In the genomic region with DNA sequence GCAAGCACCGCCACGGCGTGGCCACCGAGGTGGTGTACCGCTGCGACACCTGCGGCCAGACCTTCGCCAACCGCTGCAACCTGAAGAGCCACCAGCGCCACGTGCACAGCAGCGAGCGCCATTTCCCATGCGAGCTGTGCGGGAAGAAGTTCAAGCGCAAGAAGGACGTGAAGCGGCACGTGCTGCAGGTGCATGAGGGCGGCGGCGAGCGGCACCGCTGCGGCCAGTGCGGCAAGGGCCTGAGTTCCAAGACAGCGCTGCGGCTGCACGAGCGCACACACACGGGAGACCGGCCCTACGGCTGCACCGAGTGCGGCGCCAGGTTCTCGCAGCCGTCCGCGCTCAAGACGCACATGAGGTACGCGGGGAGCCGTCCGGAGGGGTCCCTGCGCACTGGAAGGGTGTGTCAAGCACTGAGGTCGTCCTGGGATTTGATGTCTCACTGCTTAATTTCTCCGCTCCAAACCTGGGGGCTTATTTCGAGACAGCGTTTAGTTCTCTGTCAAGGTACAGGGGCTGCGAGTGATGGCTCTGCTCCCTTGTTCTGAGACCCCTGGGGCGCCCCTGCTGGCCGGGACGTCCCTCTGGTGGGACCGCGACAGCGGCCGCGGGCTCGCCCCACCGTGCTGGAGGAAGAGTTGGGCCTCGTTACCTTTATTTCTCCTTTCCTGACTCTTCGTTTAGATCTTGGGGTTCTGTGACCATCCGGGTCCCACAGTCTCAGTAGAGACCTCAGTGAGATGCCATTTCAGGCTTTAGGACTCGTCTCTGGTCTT, we compare ENCODE assay signal across 14 cellular contexts. TPM values are rescaled to one million over a fixed set of nuclear protein-coding genes. Genes with fewer than 3 reads are reported as not detected.
DNase-seq lines count a peak whose midpoint lies in the region; ATAC-seq and TF ChIP-seq lines count a peak whose summit lies in the region.
"Had no signal": no experiment of that assay in that cellular context is flagged by ENCODE, and none has a peak within 500 bp of the region (broad histone marks: within the 10 kb centered on the region; RNA-seq: fewer than 3 reads in every experiment).

No MANE protein-coding gene starts in this region.

- TF ChIP-seq CTCF in chondrocyte (IDR thresholded peaks at IDR 0.05) (no peak), neural progenitor cell (IDR thresholded peaks at IDR 0.05) (peak; percentile 10)

- H3K4me1 ChIP-seq in Karpas-422 (ENCODE audit: low read length) (peaks cover 50% of the 10 kb centered on the region), neural progenitor cell (peaks cover 16% of the 10 kb centered on the region)

- H3K9me3 ChIP-seq in Karpas-422 (ENCODE audit: low read length) (no peaks in the 10 kb centered on the region), neural progenitor cell (ENCODE audit: low read depth) (no peaks in the 10 kb centered on the region)
- H3K9me3 ChIP-seq: mucosa of descending colon had no signal

- no peak for ATAC-seq in HG03442 (IDR thresholded peaks at IDR 0.05; ENCODE audit: unreplicated experiment)
- ATAC-seq in HG02981 (IDR thresholded peaks at IDR 0.05; ENCODE audit: unreplicated experiment) = no peak
- ATAC-seq: mucosa of descending colon had no signal

- H3K4me1 Mint-ChIP-seq in T-helper 1 cell treated with Interleukin-12 subunit alpha and Interleukin-12 subunit beta and Interleukin-4 antibody, amounts not matched to agents 30 μg/mL and 1 μg/mL, for 36 hours (ENCODE audit: low read depth) = peaks cover 46% of the 10 kb centered on the region
- peaks cover 65% of the 10 kb centered on the region for H3K4me1 Mint-ChIP-seq in chondrocyte (ENCODE audit: low read depth)
- peaks cover 28% of the 10 kb centered on the region for H3K4me1 Mint-ChIP-seq in neural progenitor cell

- H3K9me2 ChIP-seq in Karpas-422 (replicated peaks; ENCODE audit: insufficient read depth, low read length) = no peaks in the 10 kb centered on the region

- no peak overlapping the region for H2AFZ ChIP-seq in Karpas-422 (ENCODE audit: low read length)
- no peak overlapping the region for H2AFZ ChIP-seq in neural progenitor cell (replicated peaks)

- no peak for DNase-seq in T-helper 1 cell
- no peak for DNase-seq in Karpas-422
- DNase-seq in chondrocyte (ENCODE audit: low spot score) = no peak
- no peak for DNase-seq in neural progenitor cell (ENCODE audit: low spot score)
- DNase-seq in NK-92 (lab: John Stamatoyannopoulos, UW; ENCODE audit: unreplicated experiment) = no peak
- DNase-seq: activated CD4-positive, CD25-positive, alpha-beta regulatory T cell; effector CD8-positive, alpha-beta T cell; EL; hippocampal formation; mucosa of descending colon; stimulated activated CD8-positive, alpha-beta memory T cell treated with anti-CD3 and anti-CD28 coated beads, Interleukin-4, amount 100 ng/mL, for 48 hours had no signal

- peaks cover 41% of the 10 kb centered on the region for H3K36me3 Mint-ChIP-seq in T-helper 1 cell treated with Interleukin-12 subunit alpha and Interleukin-12 subunit beta and Interleukin-4 antibody, amounts not matched to agents 30 μg/mL and 1 μg/mL, for 36 hours (ENCODE audit: low read depth)
- H3K36me3 Mint-ChIP-seq in chondrocyte (ENCODE audit: low read depth) (peaks cover 22% of the 10 kb centered on the region), neural progenitor cell (peaks cover 22% of the 10 kb centered on the region)

- H3K4me2 ChIP-seq in Karpas-422 (ENCODE audit: low read depth, low read length, poor library complexity, severe bottlenecking) (peak overlapping the region; percentile 57), neural progenitor cell (no peak overlapping the region)

- peaks cover 31% of the 10 kb centered on the region; the same call in 1 of the 2 replicates for H4K20me1 ChIP-seq in Karpas-422 (ENCODE audit: insufficient read depth, low read depth, low read length)
- H4K20me1 ChIP-seq in neural progenitor cell (ENCODE audit: low read depth) = peaks cover 66% of the 10 kb centered on the region

- no peaks in the 10 kb centered on the region for H3K9me3 Mint-ChIP-seq in T-helper 1 cell treated with Interleukin-12 subunit alpha and Interleukin-12 subunit beta and Interleukin-4 antibody, amounts not matched to agents 30 μg/mL and 1 μg/mL, for 36 hours
- H3K9me3 Mint-ChIP-seq in chondrocyte (ENCODE audit: low read depth) (no peaks in the 10 kb centered on the region), neural progenitor cell (no peaks in the 10 kb centered on the region)

- H3K27ac ChIP-seq in Karpas-422 (ENCODE audit: low read length) (0 out of 2 replicates have a peak overlapping the region, but pooled peaks have one; percentile 36), neural progenitor cell (no peak overlapping the region)

- H3K4me3 ChIP-seq in Karpas-422 (ENCODE audit: low read length) (no peak overlapping the region), neural progenitor cell (no peak overlapping the region)
- H3K4me3 ChIP-seq: mucosa of descending colon had no signal

- H3K9ac ChIP-seq in Karpas-422 (ENCODE audit: low read length) (no peak overlapping the region), neural progenitor cell (no peak overlapping the region)

- H3K79me2 ChIP-seq in Karpas-422 (ENCODE audit: low read length) (peaks cover 93% of the 10 kb centered on the region), neural progenitor cell (ENCODE audit: low read depth) (peaks cover 66% of the 10 kb centered on the region)

- peak overlapping the region; percentile 48 for H3K4me3 Mint-ChIP-seq in T-helper 1 cell treated with Interleukin-12 subunit alpha and Interleukin-12 subunit beta and Interleukin-4 antibody, amounts not matched to agents 30 μg/mL and 1 μg/mL, for 36 hours
- H3K4me3 Mint-ChIP-seq in chondrocyte (ENCODE audit: unreplicated experiment) (no peak overlapping the region), neural progenitor cell (no peak overlapping the region)

- no peaks in the 10 kb centered on the region for H3K27me3 Mint-ChIP-seq in T-helper 1 cell treated with Interleukin-12 subunit alpha and Interleukin-12 subunit beta and Interleukin-4 antibody, amounts not matched to agents 30 μg/mL and 1 μg/mL, for 36 hours (ENCODE audit: low read depth)
- H3K27me3 Mint-ChIP-seq in chondrocyte (ENCODE audit: low read depth) (no peaks in the 10 kb centered on the region), neural progenitor cell (ENCODE audit: insufficient read depth, low read depth) (no peaks in the 10 kb centered on the region)

- no peaks in the 10 kb centered on the region for H3K27me3 ChIP-seq in Karpas-422 (ENCODE audit: low read length)
- H3K27me3 ChIP-seq in neural progenitor cell = no peaks in the 10 kb centered on the region

- H3K36me3 ChIP-seq in Karpas-422 (ENCODE audit: insufficient read depth, low read length) (peaks cover 49% of the 10 kb centered on the region), neural progenitor cell (peaks cover 1% of the 10 kb centered on the region)

- H3F3A ChIP-seq in neural progenitor cell (ENCODE audit: low read depth) = peaks cover 5% of the 10 kb centered on the region

- peak overlapping the region; percentile 59 for H3K27ac Mint-ChIP-seq in T-helper 1 cell treated with Interleukin-12 subunit alpha and Interleukin-12 subunit beta and Interleukin-4 antibody, amounts not matched to agents 30 μg/mL and 1 μg/mL, for 36 hours
- H3K27ac Mint-ChIP-seq in chondrocyte (ENCODE audit: unreplicated experiment) (peak overlapping the region; percentile 37), neural progenitor cell (no peak overlapping the region)

RNA-seq across cellular contexts. Expression of gene GZF1, which starts 3.6 kb away (rescaled TPM):
- 13.9 and 41.4 TPM in 2 replicates for total RNA-seq in Karpas-422 (2014; rRNA removed; shearing (Covaris generic); ENCODE audit: low replicate concordance)
- total RNA-seq in chondrocyte (10.7 to 14.6 TPM (median 11.4 TPM) in 3 replicates), neural progenitor cell (ENCODE audit: low replicate concordance) (12.9 and 13.8 TPM in 2 replicates)

RNA-seq across cellular contexts. Expression of gene NXT1, which starts 15.0 kb away (rescaled TPM):
- total RNA-seq in Karpas-422 (2014; rRNA removed; shearing (Covaris generic); ENCODE audit: low replicate concordance) = 36.9 and 51.1 TPM in 2 replicates
- total RNA-seq in chondrocyte (16.9 to 18.2 TPM (median 18.1 TPM) in 3 replicates), neural progenitor cell (ENCODE audit: low replicate concordance) (14.6 and 32.4 TPM in 2 replicates)

RNA-seq across cellular contexts. Expression of gene NAPB, which starts 55.7 kb away (rescaled TPM):
- 32.6 and 35.1 TPM in 2 replicates for total RNA-seq in Karpas-422 (2014; rRNA removed; shearing (Covaris generic); ENCODE audit: low replicate concordance)
- 7.5 to 10.6 TPM (median 8.1 TPM) in 3 replicates for total RNA-seq in chondrocyte
- 19.8 and 23.8 TPM in 2 replicates for total RNA-seq in neural progenitor cell (ENCODE audit: low replicate concordance)
